Comparison of ENCODE assay signal across 14 cellular contexts in the genomic region with DNA sequence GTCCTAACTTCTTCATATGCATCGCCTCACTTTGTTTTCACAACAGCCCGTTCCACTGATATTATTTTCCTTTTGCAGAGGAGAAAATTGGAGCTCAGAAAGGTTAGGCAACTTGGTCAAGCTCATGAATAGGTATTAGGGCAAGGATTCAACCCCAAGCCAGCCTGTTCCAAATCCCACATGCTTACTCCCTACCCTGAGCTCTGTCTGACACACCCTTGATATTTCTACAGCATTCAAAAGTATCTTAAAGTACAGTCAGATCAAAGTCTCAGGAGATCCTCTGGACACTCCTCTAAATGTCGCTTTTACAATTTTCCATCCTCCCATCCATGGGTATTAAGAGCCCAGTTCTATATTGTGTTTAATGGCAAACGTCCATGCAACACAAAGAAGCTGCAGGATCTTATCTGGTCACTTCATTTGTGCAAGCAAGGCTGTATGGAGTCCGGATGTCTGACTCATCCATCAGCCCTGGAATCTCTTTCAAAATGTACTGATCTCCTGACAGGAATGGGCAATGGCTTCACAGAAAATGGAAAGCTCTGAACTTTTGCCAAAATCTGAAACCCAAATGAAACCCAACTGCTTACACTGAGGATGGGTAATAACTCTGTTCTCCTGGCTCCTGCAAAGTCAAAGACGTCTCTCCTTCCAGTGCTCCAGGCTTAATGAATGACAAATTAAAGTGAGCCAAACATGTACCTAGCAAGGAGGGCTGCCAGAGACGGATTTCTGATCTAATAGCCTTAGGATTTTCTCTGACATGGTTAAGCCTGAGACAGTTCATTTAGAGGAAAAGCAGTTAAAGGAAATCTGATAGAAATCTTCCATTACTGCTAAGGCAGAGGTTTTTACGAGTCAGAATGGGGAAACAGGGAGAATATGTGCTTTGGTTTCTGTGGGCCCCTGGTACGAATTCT.
A peak's percentile ranks its signal among the peaks of the same experiment; 100 is the strongest.
DNase-seq lines count a peak whose midpoint lies in the region; ATAC-seq, FAIRE-seq and TF ChIP-seq lines count a peak whose summit lies in the region.
"Had no signal": no experiment of that assay in that cellular context is flagged by ENCODE, and none has a peak within 500 bp of the region (broad histone marks: within the 10 kb centered on the region; RNA-seq: fewer than 3 reads in every experiment).

No MANE protein-coding gene starts in this region.

- no peak for FAIRE-seq in GM19239 (lab: Jason Lieb, UNC)

- H4K20me1 ChIP-seq in mammary epithelial cell (ENCODE audit: insufficient read depth, low read length) = no peaks in the 10 kb centered on the region

- TF ChIP-seq CTCF in AG10803 (conservative IDR thresholded peaks at IDR 0.05; ENCODE audit: low read length) (no peak), mammary epithelial cell (conservative IDR thresholded peaks at IDR 0.05 in 1 of 2, IDR thresholded peaks at IDR 0.05 in 1 of 2; ENCODE audit: extremely low read depth in 1 of 2, insufficient read depth in 1 of 2, low read depth in 1 of 2, low read length in 2 of 2) (no peak), dorsolateral prefrontal cortex (IDR thresholded peaks at IDR 0.05 in 54 of 56, conservative IDR thresholded peaks at IDR 0.05 in 2 of 56; ENCODE audit: low read depth in 1 of 56, partially characterized antibody in 56 of 56) (no peak), heart left ventricle (IDR thresholded peaks at IDR 0.05) (no peak)

- dilution Hi-C loops in mammary epithelial cell (cut with HindIII; ENCODE audit: low sequenced_read_pairs) = no loop called here

- H3K27ac ChIP-seq in mammary epithelial cell (ENCODE audit: insufficient read depth, low read depth, low read length) (no peak overlapping the region), dorsolateral prefrontal cortex (no peak overlapping the region), heart left ventricle (no peak overlapping the region)
- no peak overlapping the region for H3K27ac ChIP-seq in effector memory CD4-positive, alpha-beta T cell (ENCODE audit: insufficient read depth, low read length, poor library complexity, severe bottlenecking)
- H3K27ac ChIP-seq: sigmoid colon had no signal

- H3K4me3 ChIP-seq in AG10803 (ENCODE audit: low read length) (no peak overlapping the region), mammary epithelial cell (replicated peaks in 1 of 3; ENCODE audit: insufficient read depth in 1 of 3, low read depth in 2 of 3, low read length in 3 of 3) (no peak overlapping the region), dorsolateral prefrontal cortex (no peak overlapping the region), heart left ventricle (no peak overlapping the region)
- H3K4me3 ChIP-seq in effector memory CD4-positive, alpha-beta T cell (ENCODE audit: insufficient read depth, low read depth, low read length, poor library complexity, severe bottlenecking) = no peak overlapping the region
- H3K4me3 ChIP-seq: mucosa of descending colon, sigmoid colon had no signal

- peak overlapping the region; percentile 24 for H2AFZ ChIP-seq in mammary epithelial cell (ENCODE audit: low read depth, low read length)

- H3K79me2 ChIP-seq in mammary epithelial cell (ENCODE audit: insufficient read depth, low read length) = no peaks in the 10 kb centered on the region

- DNase-seq in AG10803 (ENCODE audit: low read depth) (peak; percentile 74), NCI-H82 (lab: John Stamatoyannopoulos, UW) (peak; percentile 74), mammary epithelial cell (peak; percentile 46), lung microvascular endothelial cell (ENCODE audit: low read depth in 2 of 2) (peak; percentile 53 to 90), GM19239 (ENCODE audit: insufficient read length, low spot score) (no peak), dorsolateral prefrontal cortex (no peak), heart left ventricle (no peak)
- DNase-seq in effector memory CD4-positive, alpha-beta T cell = no peak
- DNase-seq: activated CD4-positive, CD25-positive, alpha-beta regulatory T cell; GDM1; mucosa of descending colon; NCI-H187; NCI-H526 treated with DMSO at 0.1 percent for 48 hours; sigmoid colon had no signal

- CTCF ChIA-PET in mammary epithelial cell (lab: Charles Lee; ENCODE audit: low non-redundant PET) = no interaction called here

- H3K27me3 ChIP-seq in mammary epithelial cell (ENCODE audit: insufficient read depth, low read length) (no peaks in the 10 kb centered on the region), dorsolateral prefrontal cortex (peaks cover 0 to 24% (median 0%) of the 10 kb centered on the region in 45 donors), heart left ventricle (peaks cover 0 to 35% (median 0%) of the 10 kb centered on the region in 9 donors)
- H3K27me3 ChIP-seq in effector memory CD4-positive, alpha-beta T cell (replicated peaks; ENCODE audit: control insufficient read depth, insufficient read depth, low read length, poor library complexity, severe bottlenecking) = no peaks in the 10 kb centered on the region
- H3K27me3 ChIP-seq: sigmoid colon had no signal

- H3K36me3 ChIP-seq in mammary epithelial cell (ENCODE audit: insufficient read depth, low read length) = no peaks in the 10 kb centered on the region
- no peaks in the 10 kb centered on the region for H3K36me3 ChIP-seq in effector memory CD4-positive, alpha-beta T cell (ENCODE audit: control insufficient read depth, insufficient read depth, low read length)
- H3K36me3 ChIP-seq in heart left ventricle = no peaks in the 10 kb centered on the region
- H3K36me3 ChIP-seq: sigmoid colon had no signal

- H3K4me2 ChIP-seq in mammary epithelial cell (ENCODE audit: insufficient read depth, low read depth, low read length) = peak overlapping the region; percentile 5

- H3K9me3 ChIP-seq in mammary epithelial cell (replicated peaks; ENCODE audit: insufficient read depth, low read length) (no peaks in the 10 kb centered on the region), heart left ventricle (peaks cover 0 to 2% (median 0%) of the 10 kb centered on the region in 12 donors)
- H3K9me3 ChIP-seq in effector memory CD4-positive, alpha-beta T cell (ENCODE audit: control insufficient read depth, low read length) = no peaks in the 10 kb centered on the region
- H3K9me3 ChIP-seq: mucosa of descending colon, sigmoid colon had no signal

- in situ Hi-C loops in mammary epithelial cell (cut with MboI; ENCODE audit: low sequenced_read_pairs in 2 of 2) = no loop called here

- TF ChIP-seq POLR2A in heart left ventricle (IDR thresholded peaks at IDR 0.05) = no peak

- no peak for ATAC-seq in heart left ventricle
- ATAC-seq: mucosa of descending colon had no signal

- intact Hi-C loops in mammary epithelial cell (cut with micrococcal nuclease) = no loop called here
- intact Hi-C loops in dorsolateral prefrontal cortex (cut with DNase I) = no loop called here
- intact Hi-C loops in heart left ventricle (cut with DNase I) = no loop called here

- H3K4me1 ChIP-seq in mammary epithelial cell (ENCODE audit: insufficient read depth, low read length) = peaks cover 9% of the 10 kb centered on the region
- H3K4me1 ChIP-seq in effector memory CD4-positive, alpha-beta T cell (ENCODE audit: control insufficient read depth, insufficient read depth, low read length, poor library complexity, severe bottlenecking) = no peaks in the 10 kb centered on the region
- no peaks in the 10 kb centered on the region for H3K4me1 ChIP-seq in heart left ventricle
- H3K4me1 ChIP-seq: sigmoid colon had no signal

- H3K9ac ChIP-seq in mammary epithelial cell (ENCODE audit: insufficient read depth, low read length) = no peak overlapping the region

- WGBS in mammary epithelial cell (ENCODE audit: low coverage, missing lambda C conversion rate) = 32% methylated on average over 9 of the region's 9 CpGs
- 48 to 62% (median 56%) methylated on average over 8 to 9 of the region's 9 CpGs for WGBS in heart left ventricle, 4 donors

- no TSS peak for BruUV-seq in mammary epithelial cell (replicated peaks; lab: Mats Ljungman, UMichigan)

Comparison
In these comparisons a context has a peak if more than half of its experiments do, and no peak if none do; other contexts are left out.
1. DNase-seq: peak in AG10803 (single experiment), NCI-H82 (single experiment), mammary epithelial cell (single experiment) and lung microvascular endothelial cell (2 of 2); none in GM19239 (single experiment), effector memory CD4-positive, alpha-beta T cell (0 of 3), dorsolateral prefrontal cortex (0 of 10) and heart left ventricle (0 of 5).